8 cellular contexts compared by ENCODE assay signal in the genomic region with DNA sequence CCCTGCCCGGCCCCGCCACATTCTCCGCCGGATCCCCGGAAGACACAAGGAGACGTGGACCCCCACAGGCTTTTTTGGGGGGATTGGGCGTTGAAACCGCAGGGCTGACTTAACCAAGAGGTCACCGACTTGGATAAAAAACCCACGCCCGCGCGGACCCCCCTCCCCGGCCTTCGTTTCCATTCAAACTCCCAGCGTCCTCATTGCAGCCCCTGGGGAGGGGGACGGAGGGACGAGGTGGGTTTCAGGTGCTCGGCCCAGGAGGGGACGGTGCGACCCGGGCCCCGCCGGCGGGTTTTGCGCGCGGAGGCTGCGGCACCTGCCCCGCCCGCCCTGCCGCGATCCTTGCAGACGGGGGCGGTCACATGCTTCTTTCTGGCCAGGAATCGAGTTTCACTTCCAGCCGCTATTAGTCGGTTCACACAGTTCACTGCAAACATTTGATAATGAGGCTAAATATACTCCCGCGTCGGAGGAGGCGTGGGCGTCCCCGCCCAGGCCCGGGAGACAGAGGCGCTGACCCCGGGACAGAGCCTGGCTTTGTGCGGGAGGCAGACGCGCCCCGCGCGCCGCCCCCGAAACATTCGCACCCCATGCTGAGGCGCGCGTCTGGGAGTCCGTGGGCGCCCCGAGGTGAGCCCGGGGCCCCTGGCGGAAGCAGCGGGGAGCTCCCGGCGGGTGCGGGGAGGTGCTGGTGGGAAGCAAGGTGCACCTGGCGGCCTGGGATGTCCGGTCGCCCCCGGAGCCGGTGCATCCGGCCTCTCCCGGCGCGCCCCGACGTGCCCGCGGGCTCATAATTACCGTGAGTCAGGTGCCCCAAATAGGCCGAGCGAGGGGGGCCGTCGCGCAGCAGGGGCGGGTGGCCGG. TPM values are rescaled to one million over a fixed set of nuclear protein-coding genes. Genes with fewer than 3 reads are reported as not detected.
DNase-seq lines count a peak whose midpoint lies in the region; ATAC-seq and TF ChIP-seq lines count a peak whose summit lies in the region.

No MANE protein-coding gene starts in this region.

- no peaks in the 10 kb centered on the region for H3K79me2 ChIP-seq in Loucy (ENCODE audit: insufficient read depth, low read length)

- DNase-seq in NCI-H2227 (lab: John Stamatoyannopoulos, UW; ENCODE audit: unreplicated experiment) = peak; percentile 16
- no peak for DNase-seq in NCI-H2227 treated with DMSO at 0.1 percent for 48 hours (lab: John Stamatoyannopoulos, UW)
- DNase-seq in right cardiac atrium = peak; percentile 66 to 83 (median 81)
- DNase-seq in retina = peak; percentile 70
- no peak for DNase-seq in SJCRH30

- peak overlapping the region; percentile 69 for H3K4me2 ChIP-seq in Loucy (ENCODE audit: low read depth, low read length, poor library complexity, severe bottlenecking)

- H3K4me3 Mint-ChIP-seq in activated naive CD4-positive, alpha-beta T cell treated with anti-CD3 and anti-CD28 coated beads, Interleukin-2, amount 50 U/mL, for 24 hours = peak overlapping the region; percentile 58

- H3K4me1 ChIP-seq in Loucy (ENCODE audit: insufficient read depth, low read length, poor library complexity, severe bottlenecking) (peaks cover 10% of the 10 kb centered on the region), right cardiac atrium (ENCODE audit: control insufficient read depth, insufficient read depth, low read length) (no peaks in the 10 kb centered on the region), SJCRH30 (no peaks in the 10 kb centered on the region)

- H3K9ac ChIP-seq in Loucy (ENCODE audit: low read depth, low read length, poor library complexity, severe bottlenecking) = no peak overlapping the region

- TF ChIP-seq CTCF in Loucy (conservative IDR thresholded peaks at IDR 0.05; ENCODE audit: low read length) = no peak

- no peak overlapping the region for H3K27ac Mint-ChIP-seq in activated naive CD4-positive, alpha-beta T cell treated with anti-CD3 and anti-CD28 coated beads, Interleukin-2, amount 50 U/mL, for 24 hours

- peaks cover 7% of the 10 kb centered on the region for H3K27me3 Mint-ChIP-seq in activated naive CD4-positive, alpha-beta T cell treated with anti-CD3 and anti-CD28 coated beads, Interleukin-2, amount 50 U/mL, for 24 hours

- intact Hi-C loops in right cardiac atrium (cut with DNase I) = loop anchor here in 2 of 4 donors (10.0 kb wide), 2 partner anchors 132 to 202 kb away; a partner anchor contains a TSS

- peaks cover 5% of the 10 kb centered on the region for H4K20me1 ChIP-seq in Loucy (ENCODE audit: insufficient read depth, low read length, poor library complexity, severe bottlenecking)

- H3K36me3 ChIP-seq in Loucy (ENCODE audit: insufficient read depth, low read length) = no peaks in the 10 kb centered on the region
- H3K36me3 ChIP-seq in SJCRH30 = no peaks in the 10 kb centered on the region

- under 1% methylated on average over 89 of the region's 89 CpGs for WGBS in right cardiac atrium

- H3K4me1 Mint-ChIP-seq in activated naive CD4-positive, alpha-beta T cell treated with anti-CD3 and anti-CD28 coated beads, Interleukin-2, amount 50 U/mL, for 24 hours = peaks cover 8% of the 10 kb centered on the region

- H3K27me3 ChIP-seq in Loucy (ENCODE audit: insufficient read depth, low read length, poor library complexity, severe bottlenecking) (peaks cover 36% of the 10 kb centered on the region), right cardiac atrium (ENCODE audit: control insufficient read depth, insufficient read depth) (no peaks in the 10 kb centered on the region), SJCRH30 (no peaks in the 10 kb centered on the region)

- no peaks in the 10 kb centered on the region for H3K9me2 ChIP-seq in Loucy (replicated peaks; ENCODE audit: low read depth, low read length)

- no peaks in the 10 kb centered on the region for H3K36me3 Mint-ChIP-seq in activated naive CD4-positive, alpha-beta T cell treated with anti-CD3 and anti-CD28 coated beads, Interleukin-2, amount 50 U/mL, for 24 hours

- H3F3A ChIP-seq in Loucy (ENCODE audit: low read depth) = no peaks in the 10 kb centered on the region

- H3K27ac ChIP-seq in right cardiac atrium (ENCODE audit: low read length) = peak overlapping the region; percentile 86
- no peak overlapping the region for H3K27ac ChIP-seq in SJCRH30

- H2AFZ ChIP-seq in Loucy (ENCODE audit: low read length) = no peak overlapping the region

- H3K4me3 ChIP-seq in Loucy (ENCODE audit: low read length, poor library complexity, severe bottlenecking) = peak overlapping the region; percentile 48
- peak overlapping the region; percentile 60 for H3K4me3 ChIP-seq in right cardiac atrium (ENCODE audit: low read length)
- H3K4me3 ChIP-seq in SJCRH30 = no peak overlapping the region

- H3K9me3 ChIP-seq in Loucy (ENCODE audit: insufficient read depth, low read depth, low read length) (no peaks in the 10 kb centered on the region), right cardiac atrium (ENCODE audit: control insufficient read depth, low read length) (no peaks in the 10 kb centered on the region), SJCRH30 (replicated peaks) (no peaks in the 10 kb centered on the region)

- peak; percentile 56 for ATAC-seq in right cardiac atrium
- ATAC-seq in HG02981 (IDR thresholded peaks at IDR 0.05; ENCODE audit: unreplicated experiment) = no peak

- H3K9me3 Mint-ChIP-seq in activated naive CD4-positive, alpha-beta T cell treated with anti-CD3 and anti-CD28 coated beads, Interleukin-2, amount 50 U/mL, for 24 hours = no peaks in the 10 kb centered on the region

RNA-seq across cellular contexts. Expression of a gene that starts 2.7 kb away (rescaled TPM):
- total RNA-seq in right cardiac atrium = 10 to 100 TPM; 32.2 to 44.3 (median 38.4) TPM
- polyA plus RNA-seq in right cardiac atrium = 18.3 TPM
- total RNA-seq in SJCRH30 (2014; rRNA removed; shearing (Covaris generic)) = 26.9 and 31.6 TPM in 2 replicates

Comparison
In these comparisons a context has a peak if more than half of its experiments do, and no peak if none do; other contexts are left out.
1. DNase-seq: peak in NCI-H2227 (single experiment), right cardiac atrium (3 of 3) and retina (single experiment); none in NCI-H2227 treated with DMSO at 0.1 percent for 48 hours (single experiment) and SJCRH30 (0 of 2).